ENCODE assay signal across 9 cellular contexts in genomic region chr5:141402553-141403328, GRCh38. TPM values are rescaled to one million over a fixed set of nuclear protein-coding genes. Genes with fewer than 3 reads are reported as not detected.
A peak's percentile ranks its signal among the peaks of the same experiment; 100 is the strongest.
DNase-seq lines count a peak whose midpoint lies in the region; ATAC-seq and TF ChIP-seq lines count a peak whose summit lies in the region.
"Had no signal": no experiment of that assay in that cellular context is flagged by ENCODE, and none has a peak within 500 bp of the region (broad histone marks: within the 10 kb centered on the region; RNA-seq: fewer than 3 reads in every experiment).

Gene PCDHGA9, plus strand, starts transcription at chr5:141402778. Its CDS starts 175 bp downstream, at chr5:141402953.

- peaks cover 69% of the 10 kb centered on the region for H3K27me3 Mint-ChIP-seq in central memory CD8-positive, alpha-beta T cell
- peaks cover 57 to 78% (median 69%) of the 10 kb centered on the region in 3 donors for H3K27me3 Mint-ChIP-seq in naive B cell

- POLR2A ChIA-PET in HEK293T (lab: Yijun Ruan, JAX) = no interaction called here

- H3K4me3 Mint-ChIP-seq in central memory CD8-positive, alpha-beta T cell = peak within 1 kb of the TSS; percentile 40
- H3K4me3 Mint-ChIP-seq in naive B cell = peak within 1 kb of the TSS; percentile 65 to 89 (median 78)
- H3K4me3 Mint-ChIP-seq: brain had no signal

- no peaks in the 10 kb centered on the region for H3K4me1 Mint-ChIP-seq in central memory CD8-positive, alpha-beta T cell
- peaks cover 0 to 6% (median 3%) of the 10 kb centered on the region in 3 donors for H3K4me1 Mint-ChIP-seq in naive B cell

- H3K36me3 Mint-ChIP-seq in central memory CD8-positive, alpha-beta T cell (ENCODE audit: insufficient read depth) = peaks cover 3% of the 10 kb centered on the region
- peaks cover 4 to 37% of the 10 kb centered on the region in 2 donors for H3K36me3 Mint-ChIP-seq in naive B cell

- no peaks in the 10 kb centered on the region for H3K27me3 ChIP-seq in BE2C

- DNase-seq in BE2C (no peak), HEK293T (ENCODE audit: extremely low spot score) (peak; percentile 39), naive B cell (no peak), NCI-H146 (lab: John Stamatoyannopoulos, UW) (no peak)
- no peak for DNase-seq in central memory CD8-positive, alpha-beta T cell (ENCODE audit: low spot score in 2 of 2)
- DNase-seq in activated CD8-positive, alpha-beta memory T cell treated with anti-CD3 and anti-CD28 coated beads, Interleukin-2, amount 50 U/mL, for 48 hours = no peak

- H3K9me3 ChIP-seq in BE2C = no peaks in the 10 kb centered on the region; the same call in none of the 2 replicates

- no peak within 1 kb of the TSS for H3K27ac Mint-ChIP-seq in central memory CD8-positive, alpha-beta T cell (ENCODE audit: low read depth)
- H3K27ac Mint-ChIP-seq in naive B cell = peak within 1 kb of the TSS in 2 of 6 donors; percentile 56 to 82
- H3K27ac Mint-ChIP-seq: brain had no signal

- TF ChIP-seq CTCF in BE2C (IDR thresholded peaks at IDR 0.05; ENCODE audit: low read depth, low read length) = peak; percentile 55

- peaks cover 6% of the 10 kb centered on the region for H3K9me3 Mint-ChIP-seq in central memory CD8-positive, alpha-beta T cell
- H3K9me3 Mint-ChIP-seq in naive B cell = peaks cover 4 to 61% (median 43%) of the 10 kb centered on the region in 7 donors

- H3K4me3 ChIP-seq in BE2C (ENCODE audit: low read depth, low read length) = no peak within 1 kb of the TSS

- no peaks in the 10 kb centered on the region for H3K4me1 ChIP-seq in BE2C

- ATAC-seq in central memory CD8-positive, alpha-beta T cell (replicated peaks; ENCODE audit: extremely low read depth, poor library complexity, severe bottlenecking) = no peak
- no peak for ATAC-seq in naive B cell (ENCODE audit: low read depth in 2 of 2)
- ATAC-seq in HG02610 (IDR thresholded peaks at IDR 0.05; ENCODE audit: unreplicated experiment) = no peak
- ATAC-seq in GM21825 (IDR thresholded peaks at IDR 0.05; ENCODE audit: unreplicated experiment) = no peak

- H3K36me3 ChIP-seq in BE2C = no peaks in the 10 kb centered on the region; the same call in none of the 2 replicates

- CTCF ChIA-PET in HEK293T (lab: Yijun Ruan, JAX) = no interaction called here

TF ChIP-seq in HEK293T, 16 proteins besides CTCF, POLR2A, EP300 and RAD21:
- TF ChIP-seq BHLHE40 (IDR thresholded peaks at IDR 0.05; ENCODE audit: borderline replicate concordance) (no peak), PKNOX1 (IDR thresholded peaks at IDR 0.05) (no peak), ARNT (IDR thresholded peaks at IDR 0.05) (no peak), HDGF (IDR thresholded peaks at IDR 0.05; ENCODE audit: borderline replicate concordance) (no peak), SUZ12 (IDR thresholded peaks at IDR 0.05) (no peak), FOXK2 (IDR thresholded peaks at IDR 0.05) (no peak), TARDBP (IDR thresholded peaks at IDR 0.05) (no peak), ELF4 (IDR thresholded peaks at IDR 0.05) (no peak), FOXM1 (IDR thresholded peaks at IDR 0.05; ENCODE audit: borderline replicate concordance) (no peak), L3MBTL2 (conservative IDR thresholded peaks at IDR 0.05) (no peak), FOXA1 (IDR thresholded peaks at IDR 0.05) (no peak), CTBP1 (IDR thresholded peaks at IDR 0.05; ENCODE audit: borderline replicate concordance) (no peak), SP1 (IDR thresholded peaks at IDR 0.05) (no peak), NFRKB (IDR thresholded peaks at IDR 0.05) (no peak), ZNF384 (IDR thresholded peaks at IDR 0.05) (no peak), LEF1 (IDR thresholded peaks at IDR 0.05; ENCODE audit: borderline replicate concordance) (no peak)

RNA-seq across cellular contexts. Expression of gene PCDHGA9, which starts in this region (rescaled TPM):
- 0.88 TPM for polyA plus RNA-seq in BE2C (2012; ENCODE audit: insufficient read depth, insufficient read length, low read depth)
- under 1 TPM in 1 of 6 donors, not detected in 5; 0.25 TPM for polyA plus RNA-seq in naive B cell (ENCODE audit: low read depth in 6 of 6)
